Comparison of ENCODE assay signal across 9 cellular contexts in genomic region chr10:35191523-35191922, GRCh38.
DNase-seq lines count a peak whose midpoint lies in the region; ATAC-seq and TF ChIP-seq lines count a peak whose summit lies in the region.
"Had no signal": no experiment of that assay in that cellular context is flagged by ENCODE, and none has a peak within 500 bp of the region (broad histone marks: within the 10 kb centered on the region; RNA-seq: fewer than 3 reads in every experiment).

No MANE protein-coding gene starts in this region.

- TF ChIP-seq POLR2A in spleen (IDR thresholded peaks at IDR 0.05) = no peak

- H3K27ac Mint-ChIP-seq in activated naive CD8-positive, alpha-beta T cell treated with anti-CD3 and anti-CD28 coated beads, Interleukin-2, amount 50 U/mL, for 24 hours = peak overlapping the region; percentile 42
- H3K27ac Mint-ChIP-seq: stimulated activated naive CD8-positive, alpha-beta T cell treated with anti-CD3 and anti-CD28 coated beads, Interleukin-15, Interleukin-2, amounts not matched to agents 100 ng/mL and 50 ng/mL, for 24 hours had no signal

- no peaks in the 10 kb centered on the region for H3F3A ChIP-seq in Loucy (ENCODE audit: low read depth)

- 11 to 27% (median 14%) methylated on average over 2 of the region's 2 CpGs for WGBS in spleen, 5 donors

- H3K27me3 ChIP-seq in Loucy (ENCODE audit: insufficient read depth, low read length, poor library complexity, severe bottlenecking) (no peaks in the 10 kb centered on the region), layer of hippocampus (ENCODE audit: control insufficient read depth, insufficient read depth, low read length) (no peaks in the 10 kb centered on the region), spleen (replicated peaks in 1 of 7) (no peaks in the 10 kb centered on the region)

- no peaks in the 10 kb centered on the region for H3K79me2 ChIP-seq in Loucy (ENCODE audit: insufficient read depth, low read length)

- H3K36me3 ChIP-seq in Loucy (ENCODE audit: insufficient read depth, low read length) (no peaks in the 10 kb centered on the region), spleen (no peaks in the 10 kb centered on the region)

- intact Hi-C loops in spleen (cut with DNase I; ENCODE audit: low total_unique reads) = no loop called here

- no peak for DNase-seq in activated naive CD8-positive, alpha-beta T cell treated with anti-CD3 and anti-CD28 coated beads, Interleukin-2, amount 50 U/mL, for 24 hours
- DNase-seq in spleen (no peak), SK-N-DZ (ENCODE audit: low spot score) (no peak)

- no peaks in the 10 kb centered on the region for H4K20me1 ChIP-seq in Loucy (ENCODE audit: insufficient read depth, low read length, poor library complexity, severe bottlenecking)

- no peak overlapping the region for H2AFZ ChIP-seq in Loucy (ENCODE audit: low read length)

- peak overlapping the region; percentile 50 for H3K27ac ChIP-seq in layer of hippocampus (ENCODE audit: low read depth, low read length)
- peak overlapping the region in 7 of 8 donors; percentile 40 to 84 (median 68) for H3K27ac ChIP-seq in spleen

- TF ChIP-seq CTCF in Loucy (conservative IDR thresholded peaks at IDR 0.05; ENCODE audit: low read length) (no peak), spleen (IDR thresholded peaks at IDR 0.05 in 8 of 11, conservative IDR thresholded peaks at IDR 0.05 in 3 of 11) (no peak)

- H3K27me3 Mint-ChIP-seq in activated naive CD8-positive, alpha-beta T cell treated with anti-CD3 and anti-CD28 coated beads, Interleukin-2, amount 50 U/mL, for 24 hours = no peaks in the 10 kb centered on the region
- H3K27me3 Mint-ChIP-seq: stimulated activated naive CD8-positive, alpha-beta T cell treated with anti-CD3 and anti-CD28 coated beads, Interleukin-15, Interleukin-2, amounts not matched to agents 100 ng/mL and 50 ng/mL, for 24 hours had no signal

- no peak overlapping the region for H3K9ac ChIP-seq in Loucy (ENCODE audit: low read depth, low read length, poor library complexity, severe bottlenecking)

- no peaks in the 10 kb centered on the region for H3K9me3 Mint-ChIP-seq in activated naive CD8-positive, alpha-beta T cell treated with anti-CD3 and anti-CD28 coated beads, Interleukin-2, amount 50 U/mL, for 24 hours
- H3K9me3 Mint-ChIP-seq: stimulated activated naive CD8-positive, alpha-beta T cell treated with anti-CD3 and anti-CD28 coated beads, Interleukin-15, Interleukin-2, amounts not matched to agents 100 ng/mL and 50 ng/mL, for 24 hours had no signal

- H3K4me3 Mint-ChIP-seq in activated naive CD8-positive, alpha-beta T cell treated with anti-CD3 and anti-CD28 coated beads, Interleukin-2, amount 50 U/mL, for 24 hours = no peak overlapping the region
- H3K4me3 Mint-ChIP-seq: stimulated activated naive CD8-positive, alpha-beta T cell treated with anti-CD3 and anti-CD28 coated beads, Interleukin-15, Interleukin-2, amounts not matched to agents 100 ng/mL and 50 ng/mL, for 24 hours had no signal

- H3K9me3 ChIP-seq in Loucy (ENCODE audit: insufficient read depth, low read depth, low read length) = no peaks in the 10 kb centered on the region
- H3K9me3 ChIP-seq in spleen = no peaks in the 10 kb centered on the region

- peaks cover 30% of the 10 kb centered on the region for H3K4me1 ChIP-seq in Loucy (ENCODE audit: insufficient read depth, low read length, poor library complexity, severe bottlenecking)
- H3K4me1 ChIP-seq in spleen = peaks cover 7 to 46% (median 22%) of the 10 kb centered on the region in 6 donors

- H3K4me3 ChIP-seq in Loucy (ENCODE audit: low read length, poor library complexity, severe bottlenecking) (no peak overlapping the region), spleen (no peak overlapping the region)

- H3K36me3 Mint-ChIP-seq in activated naive CD8-positive, alpha-beta T cell treated with anti-CD3 and anti-CD28 coated beads, Interleukin-2, amount 50 U/mL, for 24 hours (ENCODE audit: low read depth) = peaks cover 12% of the 10 kb centered on the region

- H3K9me2 ChIP-seq in Loucy (replicated peaks; ENCODE audit: low read depth, low read length) = no peaks in the 10 kb centered on the region

- H3K4me1 Mint-ChIP-seq in activated naive CD8-positive, alpha-beta T cell treated with anti-CD3 and anti-CD28 coated beads, Interleukin-2, amount 50 U/mL, for 24 hours = peaks cover 33% of the 10 kb centered on the region

- H3K4me2 ChIP-seq in Loucy (ENCODE audit: low read depth, low read length, poor library complexity, severe bottlenecking) = peak overlapping the region; percentile 24

- ATAC-seq in activated naive CD8-positive, alpha-beta T cell treated with anti-CD3 and anti-CD28 coated beads, Interleukin-2, amount 50 U/mL, for 24 hours = no peak
- ATAC-seq in HG02973 (IDR thresholded peaks at IDR 0.05; ENCODE audit: unreplicated experiment) (no peak), HG03520 (IDR thresholded peaks at IDR 0.05; ENCODE audit: unreplicated experiment) (no peak), GM19397 (IDR thresholded peaks at IDR 0.05; ENCODE audit: unreplicated experiment) (no peak)
